ENCODE assay signal across 10 cellular contexts in the genomic region with DNA sequence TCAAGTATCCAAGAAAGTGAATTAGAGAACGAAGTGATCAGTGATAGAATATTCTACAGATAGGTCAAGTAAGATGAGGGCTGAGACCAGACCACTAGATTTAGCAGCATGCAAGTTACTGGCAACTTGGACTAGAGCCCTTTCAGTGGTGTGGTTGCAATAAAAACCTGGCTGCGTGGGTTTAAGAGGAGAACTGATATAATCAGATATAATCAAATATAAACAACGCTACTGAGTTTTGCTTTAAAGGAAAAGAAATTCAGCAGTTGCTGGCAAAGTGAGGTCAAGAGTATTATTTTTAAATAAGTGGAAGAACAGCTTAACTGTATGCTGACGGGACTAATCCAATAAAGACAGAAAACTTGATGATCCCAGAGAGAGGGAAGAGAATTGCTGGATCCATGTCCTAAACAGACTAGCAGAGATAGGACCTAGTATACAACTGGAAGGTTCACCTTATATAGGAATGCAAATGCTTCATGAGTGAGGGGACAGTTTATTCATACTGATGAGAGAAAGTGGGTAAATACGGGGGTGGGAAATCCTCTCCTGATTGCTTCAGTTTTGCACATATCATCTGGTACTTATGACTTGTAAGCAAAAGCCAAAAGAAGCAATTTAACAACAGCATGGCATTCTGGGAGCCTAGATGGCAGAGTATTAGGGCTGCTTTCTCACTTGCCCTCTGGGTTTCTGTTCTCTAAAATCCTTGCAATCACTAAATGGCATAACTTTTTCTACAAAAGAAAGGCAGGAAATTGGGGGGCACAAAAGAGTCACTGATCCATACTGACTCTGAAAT.
A peak's percentile ranks its signal among the peaks of the same experiment; 100 is the strongest.
DNase-seq lines count a peak whose midpoint lies in the region; TF ChIP-seq lines count a peak whose summit lies in the region.
"Had no signal": no experiment of that assay in that cellular context is flagged by ENCODE, and none has a peak within 500 bp of the region (broad histone marks: within the 10 kb centered on the region; RNA-seq: fewer than 3 reads in every experiment).

No MANE protein-coding gene starts in this region.

- H2AFZ ChIP-seq in OCI-LY1 (ENCODE audit: low read length) (no peak overlapping the region), neuronal stem cell (ENCODE audit: low read length) (no peak overlapping the region)

- H4K8ac ChIP-seq in neuronal stem cell (ENCODE audit: low read depth, low read length): no peak overlapping the region

- H3K27me3 ChIP-seq in OCI-LY1 (ENCODE audit: insufficient read depth, low read length) (no peaks in the 10 kb centered on the region), prostate gland (replicated peaks; ENCODE audit: insufficient read depth) (no peaks in the 10 kb centered on the region), neuronal stem cell (ENCODE audit: control insufficient read depth in 3 of 3, insufficient read depth in 3 of 3, low read depth in 1 of 3, low read length in 3 of 3) (no peaks in the 10 kb centered on the region)
- H3K27me3 ChIP-seq: SJSA1 had no signal

- DNase-seq in EH (ENCODE audit: low read depth) (peak; percentile 47), fibroblast of villous mesenchyme (ENCODE audit: low read depth) (peak; percentile 64), prostate gland (ENCODE audit: low spot score) (peak; percentile 15), Ammon's horn (ENCODE audit: low spot score) (no peak), HuH-7.5 (ENCODE audit: low spot score) (no peak), AG08395 (ENCODE audit: low spot score) (no peak), neuronal stem cell (ENCODE audit: low spot score) (no peak)
- DNase-seq: NCI-H1694 treated with DMSO at 0.1 percent for 48 hours had no signal

- H4K91ac ChIP-seq in neuronal stem cell (ENCODE audit: low read depth, low read length, poor library complexity): no peak overlapping the region

- no peak overlapping the region for H3K23ac ChIP-seq in neuronal stem cell (ENCODE audit: low read depth, low read length, poor library complexity)

- no peak overlapping the region for H3K4ac ChIP-seq in neuronal stem cell (ENCODE audit: low read length)

- H3K36me3 ChIP-seq in OCI-LY1 (ENCODE audit: insufficient read depth, low read length): no peaks in the 10 kb centered on the region
- no peaks in the 10 kb centered on the region for H3K36me3 ChIP-seq in prostate gland
- H3K36me3 ChIP-seq in neuronal stem cell (replicated peaks in 1 of 2; ENCODE audit: control insufficient read depth in 2 of 2, insufficient read depth in 2 of 2, low read length in 2 of 2): no peaks in the 10 kb centered on the region
- H3K36me3 ChIP-seq: SJSA1 had no signal

- H3K79me1 ChIP-seq in neuronal stem cell (ENCODE audit: low read depth, low read length): peaks cover 5% of the 10 kb centered on the region

- H3K79me2 ChIP-seq in OCI-LY1 (ENCODE audit: insufficient read depth, low read length): peaks cover 24% of the 10 kb centered on the region

- H3K9me3 ChIP-seq in OCI-LY1 (ENCODE audit: low read length): no peaks in the 10 kb centered on the region
- H3K9me3 ChIP-seq in prostate gland: no peaks in the 10 kb centered on the region
- no peaks in the 10 kb centered on the region for H3K9me3 ChIP-seq in neuronal stem cell (replicated peaks in 1 of 2; ENCODE audit: control insufficient read depth in 2 of 2, insufficient read depth in 1 of 2, low read depth in 1 of 2, low read length in 2 of 2)
- H3K9me3 ChIP-seq: SJSA1 had no signal

- intact Hi-C loops in prostate gland (cut with DNase I): no loop called here

- no peak overlapping the region for H2BK5ac ChIP-seq in neuronal stem cell (ENCODE audit: low read length)

- peak overlapping the region; percentile 26 for H3K4me2 ChIP-seq in OCI-LY1 (ENCODE audit: low read length)
- no peak overlapping the region for H3K4me2 ChIP-seq in neuronal stem cell (ENCODE audit: insufficient read depth, low read length, poor library complexity, severe bottlenecking)

- H2BK12ac ChIP-seq in neuronal stem cell (ENCODE audit: low read length): no peak overlapping the region

- WGBS in prostate gland: 13% methylated on average over 5 of the region's 5 CpGs
- no CpG with 5 or more reads among the region's 5 CpGs for WGBS in neuronal stem cell (ENCODE audit: extremely low coverage in 2 of 2, insufficient read length in 2 of 2, insufficient replicate concordance in 1 of 2), 2 donors

- H3F3A ChIP-seq in OCI-LY1 (ENCODE audit: insufficient read depth, low read length): no peaks in the 10 kb centered on the region

- peaks cover 64% of the 10 kb centered on the region for H3K4me1 ChIP-seq in OCI-LY1 (ENCODE audit: insufficient read depth, low read length, severe bottlenecking)
- no peaks in the 10 kb centered on the region for H3K4me1 ChIP-seq in prostate gland (replicated peaks)
- H3K4me1 ChIP-seq in neuronal stem cell (ENCODE audit: control insufficient read depth in 2 of 2, insufficient read depth in 1 of 2, low read depth in 1 of 2, low read length in 2 of 2): peaks cover 5 to 7% of the 10 kb centered on the region in 2 donors

- no peaks in the 10 kb centered on the region for H4K20me1 ChIP-seq in OCI-LY1 (ENCODE audit: insufficient read depth, low read length)

- TF ChIP-seq CTCF in OCI-LY1 (IDR thresholded peaks at IDR 0.05; ENCODE audit: low read length) (no peak), fibroblast of villous mesenchyme (IDR thresholded peaks at IDR 0.05; ENCODE audit: insufficient read depth, low read depth, low read length) (no peak), prostate gland (IDR thresholded peaks at IDR 0.05) (no peak)

- H3K18ac ChIP-seq in neuronal stem cell (ENCODE audit: low read length): no peak overlapping the region

- no peak overlapping the region for H3K14ac ChIP-seq in neuronal stem cell (ENCODE audit: low read length)

- H3K9ac ChIP-seq in OCI-LY1 (ENCODE audit: low read length) (peak overlapping the region; percentile 23), neuronal stem cell (ENCODE audit: low read depth, low read length, poor library complexity) (no peak overlapping the region)

- no peak overlapping the region for H3K27ac ChIP-seq in OCI-LY1 (ENCODE audit: low read depth, low read length, poor library complexity, severe bottlenecking)
- peak overlapping the region in 1 of 2 donors; percentile 7 for H3K27ac ChIP-seq in prostate gland
- no peak overlapping the region for H3K27ac ChIP-seq in neuronal stem cell (replicated peaks; ENCODE audit: low read length)
- H3K27ac ChIP-seq: SJSA1 had no signal

- H3K4me3 ChIP-seq in OCI-LY1 (ENCODE audit: low read depth, low read length, poor library complexity, severe bottlenecking): no peak overlapping the region
- H3K4me3 ChIP-seq in fibroblast of villous mesenchyme (ENCODE audit: low read depth, low read length): no peak overlapping the region
- H3K4me3 ChIP-seq in prostate gland: no peak overlapping the region
- no peak overlapping the region for H3K4me3 ChIP-seq in neuronal stem cell (ENCODE audit: low read length in 2 of 2)
- H3K4me3 ChIP-seq: SJSA1 had no signal

- no peak overlapping the region for H2AK5ac ChIP-seq in neuronal stem cell (ENCODE audit: low read depth, low read length)

- H2BK15ac ChIP-seq in neuronal stem cell (ENCODE audit: low read length): no peak overlapping the region

- H2BK120ac ChIP-seq in neuronal stem cell (ENCODE audit: low read depth, low read length): no peak overlapping the region

- TF ChIP-seq POLR2A in prostate gland (IDR thresholded peaks at IDR 0.05): no peak

- H3K9me2 ChIP-seq in OCI-LY1 (ENCODE audit: low read depth, low read length): no peaks in the 10 kb centered on the region

Comparison
In these comparisons a context has a peak if more than half of its experiments do, and no peak if none do; other contexts are left out.
1. DNase-seq: peak in EH (single experiment), fibroblast of villous mesenchyme (single experiment) and prostate gland (single experiment); none in Ammon's horn (single experiment), HuH-7.5 (single experiment), AG08395 (single experiment) and neuronal stem cell (single experiment).